1 cellular context compared by ENCODE assay signal in the genomic region with DNA sequence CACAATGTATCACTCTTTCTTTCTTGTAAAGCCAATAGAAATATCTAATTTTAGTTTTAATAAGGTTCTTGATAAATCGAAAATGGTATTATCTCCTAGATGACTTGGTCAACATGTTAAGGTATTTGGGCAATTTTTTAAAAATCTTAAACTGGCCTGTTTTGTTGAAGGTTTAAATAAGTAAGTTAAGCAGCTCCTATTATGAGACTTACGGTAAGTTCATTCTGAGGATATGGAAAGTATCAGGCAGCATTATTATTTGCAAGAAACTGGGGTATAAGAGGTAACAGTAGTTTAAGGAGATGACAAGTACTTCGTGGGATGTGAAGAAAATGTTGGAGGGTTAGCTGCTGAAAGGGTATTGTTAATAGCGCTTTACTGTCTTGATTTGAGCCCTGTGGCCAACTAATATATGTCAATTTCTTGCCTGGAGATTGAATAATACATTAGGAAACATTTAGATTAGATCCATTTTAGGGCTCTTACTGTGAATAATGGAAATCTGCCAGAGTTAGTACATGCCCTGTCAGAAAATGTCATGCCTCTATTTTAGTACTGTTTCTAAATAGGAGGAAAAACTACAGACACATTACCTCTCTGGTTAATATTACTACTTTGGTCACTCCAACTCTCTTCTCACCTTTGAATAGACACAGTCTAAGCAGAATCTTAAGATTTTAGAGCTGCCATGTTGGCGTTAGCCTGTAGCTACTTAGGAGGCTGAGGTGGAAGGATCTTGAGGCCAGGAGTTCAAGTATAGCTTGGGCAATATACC.
TF ChIP-seq lines count a peak whose summit lies in the region.

No MANE protein-coding gene starts in this region.

TF ChIP-seq in HepG2, 621 proteins besides CTCF, POLR2A, EP300 and RAD21:
- TF ChIP-seq MBNL3 (CRISPR knock-in tag; conservative IDR thresholded peaks at IDR 0.05) = no peak
- peak; percentile 97 for TF ChIP-seq GZF1 (CRISPR knock-in tag; IDR thresholded peaks at IDR 0.05)
TF ChIP-seq in HepG2: peak in this region for 1.
